In the genomic region with DNA sequence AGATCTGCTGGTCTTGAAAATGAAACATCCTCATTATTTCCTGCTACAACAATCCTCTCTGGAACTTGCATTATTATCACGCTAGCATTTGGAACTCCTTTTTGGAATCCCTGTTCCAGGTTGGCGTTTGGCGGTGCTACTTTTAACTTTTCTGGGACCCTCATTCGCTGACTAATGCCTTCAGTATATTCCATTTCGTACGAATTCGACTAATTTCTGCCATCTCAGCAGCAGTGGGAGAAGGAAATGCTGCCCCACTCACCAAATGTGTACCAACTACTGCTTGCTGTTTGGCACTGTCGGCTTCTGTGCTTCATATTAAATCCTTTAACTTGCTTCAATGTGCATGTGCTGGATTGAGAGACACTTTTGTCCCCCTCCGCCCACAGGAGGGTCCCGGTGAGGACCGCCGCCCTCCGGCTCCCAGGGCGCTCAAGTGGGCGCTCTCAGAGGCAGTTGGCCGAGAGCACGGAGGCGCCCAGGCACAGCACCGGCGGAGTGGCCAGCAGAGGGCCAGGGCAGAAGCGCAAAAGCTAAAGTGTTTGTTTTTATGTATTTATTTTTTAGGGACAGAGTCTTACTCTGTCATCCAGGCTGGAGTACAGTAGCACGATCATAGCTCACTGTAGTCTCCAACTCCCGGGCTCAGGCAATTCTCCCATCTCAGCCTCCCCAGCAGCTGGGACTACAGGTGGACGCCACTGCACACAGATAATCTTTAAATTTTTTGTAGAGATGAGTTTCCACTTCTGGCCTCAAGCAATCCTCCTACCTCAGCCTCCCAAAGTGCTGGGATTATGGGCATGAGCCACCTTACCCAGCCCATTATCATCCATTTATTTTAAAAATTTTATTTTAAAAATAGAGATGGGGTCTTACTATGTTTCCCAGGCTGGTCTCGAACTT, we compare ENCODE assay signal across 10 cellular contexts. TPM values are rescaled to one million over a fixed set of nuclear protein-coding genes. Genes with fewer than 3 reads are reported as not detected.
DNase-seq lines count a peak whose midpoint lies in the region; TF ChIP-seq lines count a peak whose summit lies in the region.
"Had no signal": no experiment of that assay in that cellular context is flagged by ENCODE, and none has a peak within 500 bp of the region (broad histone marks: within the 10 kb centered on the region; RNA-seq: fewer than 3 reads in every experiment).

No MANE protein-coding gene starts in this region.

- H3K27ac Mint-ChIP-seq in endodermal cell = no peak overlapping the region
- H3K27ac Mint-ChIP-seq in neural crest cell (ENCODE audit: unreplicated experiment) = no peak overlapping the region
- no peak overlapping the region for H3K27ac Mint-ChIP-seq in activated naive CD4-positive, alpha-beta T cell treated with anti-CD3 and anti-CD28 coated beads for 36 hours
- H3K27ac Mint-ChIP-seq in activated naive CD4-positive, alpha-beta T cell treated with anti-CD3 and anti-CD28 coated beads, Interleukin-2, amount 10 ng/mL, durations not matched to agents 7 days and 5 days = no peak overlapping the region
- H3K27ac Mint-ChIP-seq: T-helper 1 cell treated with Interleukin-12 subunit alpha and Interleukin-12 subunit beta and Interleukin-4 antibody, amounts not matched to agents 30 μg/mL and 1 μg/mL, for 36 hours had no signal

- H3K4me3 ChIP-seq in endodermal cell (ENCODE audit: low read length) = no peak overlapping the region

- WGBS in endodermal cell (ENCODE audit: insufficient coverage in 1 of 2, insufficient read length in 1 of 2), 2 experiments = 84 to 92% methylated on average over 22 to 25 of the region's 25 CpGs

- H3K4me1 ChIP-seq in endodermal cell (ENCODE audit: control insufficient read depth, insufficient read depth, low read length) = no peaks in the 10 kb centered on the region

- H3K4me3 Mint-ChIP-seq in endodermal cell (no peak overlapping the region), neural crest cell (no peak overlapping the region)
- H3K4me3 Mint-ChIP-seq in activated naive CD4-positive, alpha-beta T cell treated with anti-CD3 and anti-CD28 coated beads for 36 hours = no peak overlapping the region
- no peak overlapping the region for H3K4me3 Mint-ChIP-seq in activated naive CD4-positive, alpha-beta T cell treated with anti-CD3 and anti-CD28 coated beads, Interleukin-2, amount 10 ng/mL, durations not matched to agents 7 days and 5 days
- H3K4me3 Mint-ChIP-seq: T-helper 1 cell treated with Interleukin-12 subunit alpha and Interleukin-12 subunit beta and Interleukin-4 antibody, amounts not matched to agents 30 μg/mL and 1 μg/mL, for 36 hours had no signal

- CTCF ChIA-PET in activated naive CD4-positive, alpha-beta T cell treated with anti-CD3 and anti-CD28 coated beads for 36 hours (lab: Charles Lee) = no interaction called here
- CTCF ChIA-PET in activated naive CD4-positive, alpha-beta T cell treated with anti-CD3 and anti-CD28 coated beads, Interleukin-2, amount 10 ng/mL, durations not matched to agents 7 days and 5 days (lab: Charles Lee) = interaction anchor here (0.6 kb wide), 1 partner anchor 14 kb away, joined by 3 read pairs; no protein-coding TSS in a partner anchor

- peak; percentile 80 for TF ChIP-seq CTCF in endodermal cell (conservative IDR thresholded peaks at IDR 0.05)
- TF ChIP-seq CTCF in neural crest cell (conservative IDR thresholded peaks at IDR 0.05) = peak; percentile 44

- DNase-seq in DMS114 treated with DMSO at 0.1 percent for 48 hours (lab: John Stamatoyannopoulos, UW; ENCODE audit: unreplicated experiment) = peak; percentile 71
- peak; percentile 25 to 47 for DNase-seq in NCI-H524 (lab: John Stamatoyannopoulos, UW)
- peak; percentile 84 for DNase-seq in endodermal cell
- DNase-seq in neural crest cell (ENCODE audit: low read depth, low spot score) = no peak
- DNase-seq in NCI-H82 treated with DMSO at 0.1 percent for 48 hours (lab: John Stamatoyannopoulos, UW; ENCODE audit: unreplicated experiment) = no peak
- no peak for DNase-seq in activated naive CD4-positive, alpha-beta T cell treated with anti-CD3 and anti-CD28 coated beads for 36 hours
- DNase-seq in EL = no peak
- no peak for DNase-seq in activated naive CD4-positive, alpha-beta T cell treated with anti-CD3 and anti-CD28 coated beads, Interleukin-2, amount 10 ng/mL, durations not matched to agents 7 days and 5 days

- no peaks in the 10 kb centered on the region for H3K36me3 ChIP-seq in endodermal cell (ENCODE audit: control insufficient read depth, insufficient read depth, low read length)

- no peak overlapping the region for H3K9ac ChIP-seq in endodermal cell (ENCODE audit: extremely low read depth, low read length, poor library complexity, severe bottlenecking)

- H3K4me1 Mint-ChIP-seq in endodermal cell = no peaks in the 10 kb centered on the region
- H3K4me1 Mint-ChIP-seq in neural crest cell = peaks cover 3% of the 10 kb centered on the region
- H3K4me1 Mint-ChIP-seq in activated naive CD4-positive, alpha-beta T cell treated with anti-CD3 and anti-CD28 coated beads for 36 hours (ENCODE audit: low read depth) = no peaks in the 10 kb centered on the region
- no peaks in the 10 kb centered on the region for H3K4me1 Mint-ChIP-seq in activated naive CD4-positive, alpha-beta T cell treated with anti-CD3 and anti-CD28 coated beads, Interleukin-2, amount 10 ng/mL, durations not matched to agents 7 days and 5 days

- H3K36me3 Mint-ChIP-seq in endodermal cell (ENCODE audit: low read depth) (no peaks in the 10 kb centered on the region), neural crest cell (ENCODE audit: low read depth) (no peaks in the 10 kb centered on the region)
- no peaks in the 10 kb centered on the region for H3K36me3 Mint-ChIP-seq in activated naive CD4-positive, alpha-beta T cell treated with anti-CD3 and anti-CD28 coated beads for 36 hours (ENCODE audit: low read depth)
- H3K36me3 Mint-ChIP-seq in activated naive CD4-positive, alpha-beta T cell treated with anti-CD3 and anti-CD28 coated beads, Interleukin-2, amount 10 ng/mL, durations not matched to agents 7 days and 5 days = no peaks in the 10 kb centered on the region

- H3K27me3 Mint-ChIP-seq in endodermal cell (ENCODE audit: insufficient read depth) (peaks cover 6% of the 10 kb centered on the region), neural crest cell (ENCODE audit: low read depth) (peaks cover 16% of the 10 kb centered on the region)
- peaks cover 19% of the 10 kb centered on the region for H3K27me3 Mint-ChIP-seq in activated naive CD4-positive, alpha-beta T cell treated with anti-CD3 and anti-CD28 coated beads for 36 hours (ENCODE audit: low read depth)
- H3K27me3 Mint-ChIP-seq in activated naive CD4-positive, alpha-beta T cell treated with anti-CD3 and anti-CD28 coated beads, Interleukin-2, amount 10 ng/mL, durations not matched to agents 7 days and 5 days = peaks cover 28% of the 10 kb centered on the region

- no peaks in the 10 kb centered on the region for H3K9me3 ChIP-seq in endodermal cell (ENCODE audit: control insufficient read depth, low read length)

- H3K9me3 Mint-ChIP-seq in endodermal cell (no peaks in the 10 kb centered on the region), neural crest cell (no peaks in the 10 kb centered on the region)
- no peaks in the 10 kb centered on the region for H3K9me3 Mint-ChIP-seq in activated naive CD4-positive, alpha-beta T cell treated with anti-CD3 and anti-CD28 coated beads for 36 hours
- no peaks in the 10 kb centered on the region for H3K9me3 Mint-ChIP-seq in activated naive CD4-positive, alpha-beta T cell treated with anti-CD3 and anti-CD28 coated beads, Interleukin-2, amount 10 ng/mL, durations not matched to agents 7 days and 5 days
- H3K9me3 Mint-ChIP-seq: T-helper 1 cell treated with Interleukin-12 subunit alpha and Interleukin-12 subunit beta and Interleukin-4 antibody, amounts not matched to agents 30 μg/mL and 1 μg/mL, for 36 hours had no signal

- intact Hi-C loops in activated naive CD4-positive, alpha-beta T cell treated with anti-CD3 and anti-CD28 coated beads for 36 hours (cut with micrococcal nuclease) = no loop called here

- no peak overlapping the region for H3K27ac ChIP-seq in endodermal cell (ENCODE audit: low read depth, low read length)
- H3K27ac ChIP-seq: epithelial cell of prostate had no signal

- H3K27me3 ChIP-seq in endodermal cell (ENCODE audit: control insufficient read depth, insufficient read depth, low read length, poor library complexity, severe bottlenecking) = no peaks in the 10 kb centered on the region

RNA-seq across cellular contexts. Expression of a gene that starts 11.9 kb away (rescaled TPM):
- total RNA-seq in endodermal cell (under 1 TPM in 1 of 2 donors, not detected in 1; 0.07 TPM), neural crest cell (not detected in 2 replicates)
- polyA plus RNA-seq in endodermal cell (2013, experiment 1 of 2) = not detected
- polyA plus RNA-seq in endodermal cell (2013, experiment 2 of 2) = not detected
- not detected for total RNA-seq in activated naive CD4-positive, alpha-beta T cell treated with anti-CD3 and anti-CD28 coated beads for 36 hours

RNA-seq across cellular contexts. Expression of a gene that starts 27.9 kb away (rescaled TPM):
- total RNA-seq in endodermal cell (10 to 100 TPM; 22.3 to 23.9 TPM), neural crest cell (14.2 and 14.3 TPM in 2 replicates)
- polyA plus RNA-seq in endodermal cell (2013, experiment 1 of 2) = 10.8 TPM
- polyA plus RNA-seq in endodermal cell (2013, experiment 2 of 2) = 11.3 TPM
- total RNA-seq in activated naive CD4-positive, alpha-beta T cell treated with anti-CD3 and anti-CD28 coated beads for 36 hours = 1 to 10 TPM; 3.5 to 3.7 TPM

Comparison
In these comparisons a context has a peak if more than half of its experiments do, and no peak if none do; other contexts are left out.
1. DNase-seq: peak in DMS114 treated with DMSO at 0.1 percent for 48 hours (single experiment), NCI-H524 (2 of 2) and endodermal cell (single experiment); none in neural crest cell (single experiment), NCI-H82 treated with DMSO at 0.1 percent for 48 hours (single experiment), activated naive CD4-positive, alpha-beta T cell treated with anti-CD3 and anti-CD28 coated beads for 36 hours (single experiment), EL (single experiment) and activated naive CD4-positive, alpha-beta T cell treated with anti-CD3 and anti-CD28 coated beads, Interleukin-2, amount 10 ng/mL, durations not matched to agents 7 days and 5 days (single experiment).